2 cellular contexts compared by ENCODE assay signal in the genomic region with DNA sequence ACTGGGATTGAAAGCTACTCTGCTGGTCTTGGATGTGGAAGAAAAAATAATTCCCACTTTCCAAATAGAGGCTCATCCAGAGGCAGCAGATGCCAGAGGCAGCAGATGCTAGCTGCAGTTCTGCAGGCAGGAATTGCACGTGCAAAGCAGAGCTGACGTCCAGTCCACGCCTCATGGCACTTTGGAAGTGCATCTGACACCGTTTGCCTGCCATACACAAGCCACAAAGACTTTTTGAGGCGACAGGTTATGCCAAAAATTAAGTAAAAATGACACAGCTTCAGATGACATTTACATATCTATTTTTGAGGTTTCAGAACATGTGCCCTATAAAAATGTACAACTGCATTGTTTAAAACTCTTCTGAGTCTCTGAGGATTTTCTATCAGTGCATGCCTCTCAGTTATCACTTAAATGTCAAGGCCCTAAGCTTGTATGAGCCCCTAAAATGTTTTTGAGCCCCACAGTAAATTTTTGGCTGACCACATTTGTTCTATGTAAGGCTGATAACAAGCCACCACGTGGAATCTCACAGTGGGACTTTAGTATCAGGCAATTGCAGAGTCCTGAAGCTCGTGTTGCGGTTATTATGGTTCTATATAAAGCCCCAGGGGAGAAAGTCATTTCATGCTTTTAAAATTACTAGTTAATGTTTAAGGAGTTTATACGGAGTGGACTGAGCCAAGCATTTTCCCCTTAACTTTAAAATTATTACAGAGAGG.
TF ChIP-seq lines count a peak whose summit lies in the region.

No MANE protein-coding gene starts in this region.

TF ChIP-seq in SK-N-SH, 30 proteins besides CTCF, POLR2A, EP300 and RAD21 (continued from another document):
- TF ChIP-seq FOXJ3 (CRISPR knock-in tag; IDR thresholded peaks at IDR 0.05) = no peak
- peak; percentile 51 for TF ChIP-seq MXI1 (IDR thresholded peaks at IDR 0.05; ENCODE audit: low read depth, low read length)
- no peak for TF ChIP-seq NFIC (IDR thresholded peaks at IDR 0.05; ENCODE audit: borderline replicate concordance)
- TF ChIP-seq EZH2phosphoT487 (IDR thresholded peaks at IDR 0.05; ENCODE audit: borderline replicate concordance, low read depth) = no peak
- TF ChIP-seq, protein P1, sequence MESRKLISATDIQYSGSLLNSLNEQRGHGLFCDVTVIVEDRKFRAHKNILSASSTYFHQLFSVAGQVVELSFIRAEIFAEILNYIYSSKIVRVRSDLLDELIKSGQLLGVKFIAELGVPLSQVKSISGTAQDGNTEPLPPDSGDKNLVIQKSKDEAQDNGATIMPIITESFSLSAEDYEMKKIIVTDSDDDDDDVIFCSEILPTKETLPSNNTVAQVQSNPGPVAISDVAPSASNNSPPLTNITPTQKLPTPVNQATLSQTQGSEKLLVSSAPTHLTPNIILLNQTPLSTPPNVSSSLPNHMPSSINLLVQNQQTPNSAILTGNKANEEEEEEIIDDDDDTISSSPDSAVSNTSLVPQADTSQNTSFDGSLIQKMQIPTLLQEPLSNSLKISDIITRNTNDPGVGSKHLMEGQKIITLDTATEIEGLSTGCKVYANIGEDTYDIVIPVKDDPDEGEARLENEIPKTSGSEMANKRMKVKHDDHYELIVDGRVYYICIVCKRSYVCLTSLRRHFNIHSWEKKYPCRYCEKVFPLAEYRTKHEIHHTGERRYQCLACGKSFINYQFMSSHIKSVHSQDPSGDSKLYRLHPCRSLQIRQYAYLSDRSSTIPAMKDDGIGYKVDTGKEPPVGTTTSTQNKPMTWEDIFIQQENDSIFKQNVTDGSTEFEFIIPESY (IDR thresholded peaks at IDR 0.05; ENCODE audit: borderline replicate concordance, low read depth) = no peak
TF ChIP-seq in SK-N-SH: peak in this region for 2.

TF ChIP-seq in HepG2, 621 proteins besides CTCF, POLR2A, EP300 and RAD21 (continued from another document):
- TF ChIP-seq MED1 (CRISPR knock-in tag; IDR thresholded peaks at IDR 0.05) = no peak
- no peak for TF ChIP-seq AGO1 (IDR thresholded peaks at IDR 0.05; ENCODE audit: low read depth, low read length, poor library complexity, severe bottlenecking)
- TF ChIP-seq, protein P2, sequence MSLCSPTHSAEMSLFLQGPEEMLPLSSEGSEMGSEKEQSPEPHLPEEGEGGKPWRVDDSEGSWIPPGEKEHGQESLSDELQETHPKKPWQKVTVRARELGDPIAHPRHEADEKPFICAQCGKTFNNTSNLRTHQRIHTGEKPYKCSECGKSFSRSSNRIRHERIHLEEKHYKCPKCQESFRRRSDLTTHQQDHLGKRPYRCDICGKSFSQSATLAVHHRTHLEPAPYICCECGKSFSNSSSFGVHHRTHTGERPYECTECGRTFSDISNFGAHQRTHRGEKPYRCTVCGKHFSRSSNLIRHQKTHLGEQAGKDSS (CRISPR knock-in tag; IDR thresholded peaks at IDR 0.05; ENCODE audit: borderline replicate concordance, low read depth) = no peak
- no peak for TF ChIP-seq ZBTB7A (CRISPR knock-in tag; IDR thresholded peaks at IDR 0.05)
- TF ChIP-seq HMGA1 (CRISPR knock-in tag; conservative IDR thresholded peaks at IDR 0.05) = no peak
